Comparison of ENCODE assay signal across 1 cellular context in genomic region chr11:43358670-43359431, GRCh38.
TF ChIP-seq lines count a peak whose summit lies in the region.

A gene with protein sequence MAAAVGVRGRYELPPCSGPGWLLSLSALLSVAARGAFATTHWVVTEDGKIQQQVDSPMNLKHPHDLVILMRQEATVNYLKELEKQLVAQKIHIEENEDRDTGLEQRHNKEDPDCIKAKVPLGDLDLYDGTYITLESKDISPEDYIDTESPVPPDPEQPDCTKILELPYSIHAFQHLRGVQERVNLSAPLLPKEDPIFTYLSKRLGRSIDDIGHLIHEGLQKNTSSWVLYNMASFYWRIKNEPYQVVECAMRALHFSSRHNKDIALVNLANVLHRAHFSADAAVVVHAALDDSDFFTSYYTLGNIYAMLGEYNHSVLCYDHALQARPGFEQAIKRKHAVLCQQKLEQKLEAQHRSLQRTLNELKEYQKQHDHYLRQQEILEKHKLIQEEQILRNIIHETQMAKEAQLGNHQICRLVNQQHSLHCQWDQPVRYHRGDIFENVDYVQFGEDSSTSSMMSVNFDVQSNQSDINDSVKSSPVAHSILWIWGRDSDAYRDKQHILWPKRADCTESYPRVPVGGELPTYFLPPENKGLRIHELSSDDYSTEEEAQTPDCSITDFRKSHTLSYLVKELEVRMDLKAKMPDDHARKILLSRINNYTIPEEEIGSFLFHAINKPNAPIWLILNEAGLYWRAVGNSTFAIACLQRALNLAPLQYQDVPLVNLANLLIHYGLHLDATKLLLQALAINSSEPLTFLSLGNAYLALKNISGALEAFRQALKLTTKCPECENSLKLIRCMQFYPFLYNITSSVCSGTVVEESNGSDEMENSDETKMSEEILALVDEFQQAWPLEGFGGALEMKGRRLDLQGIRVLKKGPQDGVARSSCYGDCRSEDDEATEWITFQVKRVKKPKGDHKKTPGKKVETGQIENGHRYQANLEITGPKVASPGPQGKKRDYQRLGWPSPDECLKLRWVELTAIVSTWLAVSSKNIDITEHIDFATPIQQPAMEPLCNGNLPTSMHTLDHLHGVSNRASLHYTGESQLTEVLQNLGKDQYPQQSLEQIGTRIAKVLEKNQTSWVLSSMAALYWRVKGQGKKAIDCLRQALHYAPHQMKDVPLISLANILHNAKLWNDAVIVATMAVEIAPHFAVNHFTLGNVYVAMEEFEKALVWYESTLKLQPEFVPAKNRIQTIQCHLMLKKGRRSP (plus strand): TSS chr11:43358920. CDS start chr11:43358955, 35 bp downstream.

TF ChIP-seq in HEK293, 187 proteins besides CTCF, POLR2A, EP300 and RAD21 (continued from another document and continues in another):
- TF ChIP-seq PATZ1 (tag by site-specific recombination; IDR thresholded peaks at IDR 0.05) (peak; percentile 98), ZNF398 (tag by site-specific recombination; IDR thresholded peaks at IDR 0.05) (peak; percentile 62; the same call in 1 of the 2 replicates), ZNF610 (tag by site-specific recombination; IDR thresholded peaks at IDR 0.05; ENCODE audit: borderline replicate concordance) (peak; percentile 36; the same call in 1 of the 2 replicates), KLF10 (tag by site-specific recombination; IDR thresholded peaks at IDR 0.05) (peak; percentile 47; the same call in 1 of the 2 replicates), ZBTB17 (tag by site-specific recombination; IDR thresholded peaks at IDR 0.05) (peak; percentile 41), ZBTB21 (tag by site-specific recombination; IDR thresholded peaks at IDR 0.05) (0 out of 2 replicates have a peak, but pooled peaks have one; percentile 34), SP7 (tag by site-specific recombination; IDR thresholded peaks at IDR 0.05) (peak; percentile 74), ZSCAN30 (tag by site-specific recombination; IDR thresholded peaks at IDR 0.05) (peak; percentile 49; the same call in 1 of the 2 replicates), EGR2 (tag by site-specific recombination; IDR thresholded peaks at IDR 0.05; ENCODE audit: low read depth) (0 out of 2 replicates have a peak, but pooled peaks have one; percentile 25), ZNF600 (tag by site-specific recombination; IDR thresholded peaks at IDR 0.05) (peak; percentile 59), ZNF792 (tag by site-specific recombination; IDR thresholded peaks at IDR 0.05) (no peak), ZEB2 (tag by site-specific recombination; IDR thresholded peaks at IDR 0.05) (peak; percentile 69), ZNF18 (tag by site-specific recombination; IDR thresholded peaks at IDR 0.05) (peak; percentile 99), ZNF76 (tag by site-specific recombination; IDR thresholded peaks at IDR 0.05; ENCODE audit: borderline replicate concordance, low read depth) (peak; percentile 66; the same call in 1 of the 2 replicates), ZBTB8A (tag by site-specific recombination; IDR thresholded peaks at IDR 0.05) (peak; percentile 59; the same call in 1 of the 2 replicates), ZNF623 (tag by site-specific recombination; IDR thresholded peaks at IDR 0.05) (no peak), ZBTB26 (tag by site-specific recombination; optimal IDR thresholded peaks at IDR 0.05) (peak; percentile 75), KLF16 (tag by site-specific recombination; IDR thresholded peaks at IDR 0.05) (peak; percentile 89), ZNF670 (tag by site-specific recombination; IDR thresholded peaks at IDR 0.05; ENCODE audit: low read depth) (no peak), KLF1 (tag by site-specific recombination; IDR thresholded peaks at IDR 0.05) (peak; percentile 91), ZBTB20 (tag by site-specific recombination; IDR thresholded peaks at IDR 0.05) (peak; percentile 57; the same call in 1 of the 2 replicates), ZNF561 (tag by site-specific recombination; IDR thresholded peaks at IDR 0.05; ENCODE audit: borderline replicate concordance) (peak; percentile 54; the same call in 1 of the 2 replicates), ZNF335 (tag by site-specific recombination; conservative IDR thresholded peaks at IDR 0.05) (peak; percentile 82), GLIS1 (tag by site-specific recombination; IDR thresholded peaks at IDR 0.05) (peak; percentile 96), ZXDB (tag by site-specific recombination; IDR thresholded peaks at IDR 0.05) (peak; percentile 95; the same call in 1 of the 2 replicates), SP2 (tag by site-specific recombination; IDR thresholded peaks at IDR 0.05) (peak; percentile 83), ZNF830 (tag by site-specific recombination; IDR thresholded peaks at IDR 0.05; ENCODE audit: low read depth) (no peak), ZNF416 (tag by site-specific recombination; IDR thresholded peaks at IDR 0.05) (no peak), ZNF394 (tag by site-specific recombination; IDR thresholded peaks at IDR 0.05; ENCODE audit: borderline replicate concordance) (peak; percentile 82; the same call in 1 of the 2 replicates), ZNF629 (tag by site-specific recombination; IDR thresholded peaks at IDR 0.05) (peak; percentile 64), ZBTB10 (tag by site-specific recombination; IDR thresholded peaks at IDR 0.05) (peak; percentile 88), ZNF324 (tag by site-specific recombination; IDR thresholded peaks at IDR 0.05) (peak; percentile 52; the same call in 1 of the 2 replicates), ZNF311 (tag by site-specific recombination; IDR thresholded peaks at IDR 0.05; ENCODE audit: borderline replicate concordance) (no peak), YY1 (tag by site-specific recombination; IDR thresholded peaks at IDR 0.05) (peak; percentile 94), GLIS2 (tag by site-specific recombination; IDR thresholded peaks at IDR 0.05) (peak; percentile 99)
- TF ChIP-seq, protein P1, sequence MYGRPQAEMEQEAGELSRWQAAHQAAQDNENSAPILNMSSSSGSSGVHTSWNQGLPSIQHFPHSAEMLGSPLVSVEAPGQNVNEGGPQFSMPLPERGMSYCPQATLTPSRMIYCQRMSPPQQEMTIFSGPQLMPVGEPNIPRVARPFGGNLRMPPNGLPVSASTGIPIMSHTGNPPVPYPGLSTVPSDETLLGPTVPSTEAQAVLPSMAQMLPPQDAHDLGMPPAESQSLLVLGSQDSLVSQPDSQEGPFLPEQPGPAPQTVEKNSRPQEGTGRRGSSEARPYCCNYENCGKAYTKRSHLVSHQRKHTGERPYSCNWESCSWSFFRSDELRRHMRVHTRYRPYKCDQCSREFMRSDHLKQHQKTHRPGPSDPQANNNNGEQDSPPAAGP (tag by site-specific recombination; IDR thresholded peaks at IDR 0.05): peak; percentile 79; the same call in 1 of the 2 replicates
- TF ChIP-seq, protein P2, sequence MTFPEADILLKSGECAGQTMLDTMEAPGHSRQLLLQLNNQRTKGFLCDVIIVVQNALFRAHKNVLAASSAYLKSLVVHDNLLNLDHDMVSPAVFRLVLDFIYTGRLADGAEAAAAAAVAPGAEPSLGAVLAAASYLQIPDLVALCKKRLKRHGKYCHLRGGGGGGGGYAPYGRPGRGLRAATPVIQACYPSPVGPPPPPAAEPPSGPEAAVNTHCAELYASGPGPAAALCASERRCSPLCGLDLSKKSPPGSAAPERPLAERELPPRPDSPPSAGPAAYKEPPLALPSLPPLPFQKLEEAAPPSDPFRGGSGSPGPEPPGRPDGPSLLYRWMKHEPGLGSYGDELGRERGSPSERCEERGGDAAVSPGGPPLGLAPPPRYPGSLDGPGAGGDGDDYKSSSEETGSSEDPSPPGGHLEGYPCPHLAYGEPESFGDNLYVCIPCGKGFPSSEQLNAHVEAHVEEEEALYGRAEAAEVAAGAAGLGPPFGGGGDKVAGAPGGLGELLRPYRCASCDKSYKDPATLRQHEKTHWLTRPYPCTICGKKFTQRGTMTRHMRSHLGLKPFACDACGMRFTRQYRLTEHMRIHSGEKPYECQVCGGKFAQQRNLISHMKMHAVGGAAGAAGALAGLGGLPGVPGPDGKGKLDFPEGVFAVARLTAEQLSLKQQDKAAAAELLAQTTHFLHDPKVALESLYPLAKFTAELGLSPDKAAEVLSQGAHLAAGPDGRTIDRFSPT (tag by site-specific recombination; IDR thresholded peaks at IDR 0.05): peak; percentile 65
- TF ChIP-seq, protein P3, sequence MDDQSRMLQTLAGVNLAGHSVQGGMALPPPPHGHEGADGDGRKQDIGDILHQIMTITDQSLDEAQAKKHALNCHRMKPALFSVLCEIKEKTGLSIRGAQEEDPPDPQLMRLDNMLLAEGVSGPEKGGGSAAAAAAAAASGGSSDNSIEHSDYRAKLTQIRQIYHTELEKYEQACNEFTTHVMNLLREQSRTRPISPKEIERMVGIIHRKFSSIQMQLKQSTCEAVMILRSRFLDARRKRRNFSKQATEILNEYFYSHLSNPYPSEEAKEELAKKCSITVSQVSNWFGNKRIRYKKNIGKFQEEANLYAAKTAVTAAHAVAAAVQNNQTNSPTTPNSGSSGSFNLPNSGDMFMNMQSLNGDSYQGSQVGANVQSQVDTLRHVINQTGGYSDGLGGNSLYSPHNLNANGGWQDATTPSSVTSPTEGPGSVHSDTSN (CRISPR knock-in tag; IDR thresholded peaks at IDR 0.05): peak; percentile 89; the same call in 1 of the 2 replicates
- TF ChIP-seq, protein P4, sequence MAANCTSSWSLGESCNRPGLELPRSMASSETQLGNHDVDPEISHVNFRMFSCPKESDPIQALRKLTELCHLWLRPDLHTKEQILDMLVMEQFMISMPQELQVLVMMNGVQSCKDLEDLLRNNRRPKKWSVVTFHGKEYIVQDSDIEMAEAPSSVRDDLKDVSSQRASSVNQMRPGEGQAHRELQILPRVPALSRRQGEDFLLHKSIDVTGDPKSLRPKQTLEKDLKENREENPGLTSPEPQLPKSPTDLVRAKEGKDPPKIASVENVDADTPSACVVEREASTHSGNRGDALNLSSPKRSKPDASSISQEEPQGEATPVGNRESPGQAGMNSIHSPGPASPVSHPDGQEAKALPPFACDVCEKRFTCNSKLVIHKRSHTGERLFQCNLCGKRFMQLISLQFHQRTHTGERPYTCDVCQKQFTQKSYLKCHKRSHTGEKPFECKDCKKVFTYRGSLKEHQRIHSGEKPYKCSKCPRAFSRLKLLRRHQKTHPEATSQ (tag by site-specific recombination; IDR thresholded peaks at IDR 0.05): peak; percentile 64; the same call in 1 of the 2 replicates
